In genomic region chrX:152872522-152872921, GRCh38 we compare ENCODE assay signal across 24 cellular contexts. TPM values are rescaled to one million over a fixed set of nuclear protein-coding genes. Genes with fewer than 3 reads are reported as not detected.
DNase-seq lines count a peak whose midpoint lies in the region; ATAC-seq and TF ChIP-seq lines count a peak whose summit lies in the region.
"Had no signal": no experiment of that assay in that cellular context is flagged by ENCODE, and none has a peak within 500 bp of the region (broad histone marks: within the 10 kb centered on the region; RNA-seq: fewer than 3 reads in every experiment).

No MANE protein-coding gene starts in this region.

- no peak overlapping the region for H3K23ac ChIP-seq in neuronal stem cell (ENCODE audit: low read depth, low read length, poor library complexity)

- H3K9me2 ChIP-seq in GM23338 (ENCODE audit: insufficient read depth), result no peaks in the 10 kb centered on the region

- no peak overlapping the region for H2BK5ac ChIP-seq in neuronal stem cell (ENCODE audit: low read length)

- H4K91ac ChIP-seq in neuronal stem cell (ENCODE audit: low read depth, low read length, poor library complexity), result no peak overlapping the region

- no peak overlapping the region for H3K18ac ChIP-seq in neuronal stem cell (ENCODE audit: low read length)

- H3K27ac Mint-ChIP-seq in activated naive CD8-positive, alpha-beta T cell treated with anti-CD3 and anti-CD28 coated beads, Interleukin-2, amount 50 U/mL, for 24 hours, result peak overlapping the region; percentile 46
- H3K27ac Mint-ChIP-seq in activated naive CD8-positive, alpha-beta T cell treated with anti-CD3 and anti-CD28 coated beads for 36 hours, result no peak overlapping the region
- 0 out of 2 replicates have a peak overlapping the region, but pooled peaks have one; percentile 65 for H3K27ac Mint-ChIP-seq in GM23338
- peak overlapping the region; percentile 52 for H3K27ac Mint-ChIP-seq in activated T-helper 17 cell treated with anti-CD3 and anti-CD28 coated beads, Interleukin-2, amount 50 U/mL, for 72 hours

- no CpG with 5 or more reads among the region's 2 CpGs for WGBS in neuronal stem cell (ENCODE audit: extremely low coverage in 2 of 2, insufficient read length in 2 of 2, insufficient replicate concordance in 1 of 2), 2 donors

- H3K27ac ChIP-seq in GM23338 (ENCODE audit: low read depth) (no peak overlapping the region), neuronal stem cell (replicated peaks; ENCODE audit: low read length) (no peak overlapping the region)
- H3K27ac ChIP-seq: BLaER1, HL-60, PC-9, SJCRH30 had no signal

- H3K4ac ChIP-seq in neuronal stem cell (ENCODE audit: low read length), result no peak overlapping the region

- no peak overlapping the region for H3K4me3 Mint-ChIP-seq in activated naive CD8-positive, alpha-beta T cell treated with anti-CD3 and anti-CD28 coated beads, Interleukin-2, amount 50 U/mL, for 24 hours
- no peak overlapping the region for H3K4me3 Mint-ChIP-seq in activated naive CD8-positive, alpha-beta T cell treated with anti-CD3 and anti-CD28 coated beads for 36 hours
- no peak overlapping the region for H3K4me3 Mint-ChIP-seq in GM23338
- H3K4me3 Mint-ChIP-seq in activated T-helper 17 cell treated with anti-CD3 and anti-CD28 coated beads, Interleukin-2, amount 50 U/mL, for 72 hours, result no peak overlapping the region
- H3K4me3 Mint-ChIP-seq: CD4-positive, CD25-positive, alpha-beta regulatory T cell had no signal

- H3K36me3 Mint-ChIP-seq in activated naive CD8-positive, alpha-beta T cell treated with anti-CD3 and anti-CD28 coated beads, Interleukin-2, amount 50 U/mL, for 24 hours (ENCODE audit: low read depth), result peaks cover 7% of the 10 kb centered on the region
- peaks cover 10% of the 10 kb centered on the region for H3K36me3 Mint-ChIP-seq in activated naive CD8-positive, alpha-beta T cell treated with anti-CD3 and anti-CD28 coated beads for 36 hours
- peaks cover 23% of the 10 kb centered on the region for H3K36me3 Mint-ChIP-seq in GM23338 (ENCODE audit: low read depth)
- peaks cover 23% of the 10 kb centered on the region for H3K36me3 Mint-ChIP-seq in activated T-helper 17 cell treated with anti-CD3 and anti-CD28 coated beads, Interleukin-2, amount 50 U/mL, for 72 hours (ENCODE audit: low read depth)
- H3K36me3 Mint-ChIP-seq: CD4-positive, CD25-positive, alpha-beta regulatory T cell had no signal

- H3K36me3 ChIP-seq in GM23338 (ENCODE audit: insufficient read depth) (no peaks in the 10 kb centered on the region), neuronal stem cell (replicated peaks in 1 of 2; ENCODE audit: control insufficient read depth in 2 of 2, insufficient read depth in 2 of 2, low read length in 2 of 2) (peaks cover 16 to 33% of the 10 kb centered on the region in 2 donors)
- H3K36me3 ChIP-seq: SJCRH30 had no signal

- no peaks in the 10 kb centered on the region for H3K79me2 ChIP-seq in GM23338 (replicated peaks; ENCODE audit: insufficient read depth)

- ATAC-seq in activated naive CD8-positive, alpha-beta T cell treated with anti-CD3 and anti-CD28 coated beads, Interleukin-2, amount 50 U/mL, for 24 hours, result no peak
- ATAC-seq in GM23338, result no peak
- ATAC-seq in activated T-helper 17 cell treated with anti-CD3 and anti-CD28 coated beads, Interleukin-2, amount 50 U/mL, for 72 hours (replicated peaks), result no peak
- ATAC-seq in GM21528 (IDR thresholded peaks at IDR 0.05; ENCODE audit: low FRiP score, unreplicated experiment), result no peak
- ATAC-seq: Right ventricle myocardium inferior, SK-N-SH treated with all-trans-retinoic acid at 6 μM for 48 hours had no signal

- H2BK120ac ChIP-seq in neuronal stem cell (ENCODE audit: low read depth, low read length), result no peak overlapping the region

- no peak overlapping the region for H2BK12ac ChIP-seq in neuronal stem cell (ENCODE audit: low read length)

- H2AK5ac ChIP-seq in neuronal stem cell (ENCODE audit: low read depth, low read length), result no peak overlapping the region

- H3K4me2 ChIP-seq in GM23338, result no peak overlapping the region
- peak overlapping the region; percentile 18 for H3K4me2 ChIP-seq in neuronal stem cell (ENCODE audit: insufficient read depth, low read length, poor library complexity, severe bottlenecking)
- H3K4me2 ChIP-seq: PC-9 had no signal

- H3K4me1 ChIP-seq in GM23338 (ENCODE audit: insufficient read depth) (no peaks in the 10 kb centered on the region), neuronal stem cell (ENCODE audit: control insufficient read depth in 2 of 2, insufficient read depth in 1 of 2, low read depth in 1 of 2, low read length in 2 of 2) (peaks cover 0 to 2% of the 10 kb centered on the region in 2 donors)
- H3K4me1 ChIP-seq: SJCRH30 had no signal

- no peaks in the 10 kb centered on the region for H3K9me3 Mint-ChIP-seq in activated naive CD8-positive, alpha-beta T cell treated with anti-CD3 and anti-CD28 coated beads, Interleukin-2, amount 50 U/mL, for 24 hours
- H3K9me3 Mint-ChIP-seq in activated naive CD8-positive, alpha-beta T cell treated with anti-CD3 and anti-CD28 coated beads for 36 hours, result peaks cover 2% of the 10 kb centered on the region
- peaks cover 7% of the 10 kb centered on the region; the same call in 2 of the 3 replicates for H3K9me3 Mint-ChIP-seq in GM23338
- no peaks in the 10 kb centered on the region for H3K9me3 Mint-ChIP-seq in activated T-helper 17 cell treated with anti-CD3 and anti-CD28 coated beads, Interleukin-2, amount 50 U/mL, for 72 hours
- H3K9me3 Mint-ChIP-seq: CD4-positive, CD25-positive, alpha-beta regulatory T cell had no signal

- no peak overlapping the region for H3K4me3 ChIP-seq in GM23338
- H3K4me3 ChIP-seq in neuronal stem cell (ENCODE audit: low read length in 2 of 2), result no peak overlapping the region
- H3K4me3 ChIP-seq: BLaER1, PC-9, SJCRH30 had no signal

- no peak overlapping the region for H2AFZ ChIP-seq in GM23338
- no peak overlapping the region for H2AFZ ChIP-seq in neuronal stem cell (ENCODE audit: low read length)
- H2AFZ ChIP-seq: PC-9 had no signal

- no peaks in the 10 kb centered on the region for H3F3A ChIP-seq in GM23338 (replicated peaks; ENCODE audit: low read depth)

- no peaks in the 10 kb centered on the region for H3K27me3 Mint-ChIP-seq in activated naive CD8-positive, alpha-beta T cell treated with anti-CD3 and anti-CD28 coated beads, Interleukin-2, amount 50 U/mL, for 24 hours
- H3K27me3 Mint-ChIP-seq in activated naive CD8-positive, alpha-beta T cell treated with anti-CD3 and anti-CD28 coated beads for 36 hours, result no peaks in the 10 kb centered on the region
- peaks cover 9% of the 10 kb centered on the region for H3K27me3 Mint-ChIP-seq in GM23338 (ENCODE audit: insufficient read depth, low read depth, poor library complexity)
- no peaks in the 10 kb centered on the region for H3K27me3 Mint-ChIP-seq in activated T-helper 17 cell treated with anti-CD3 and anti-CD28 coated beads, Interleukin-2, amount 50 U/mL, for 72 hours

- H3K4me1 Mint-ChIP-seq in activated naive CD8-positive, alpha-beta T cell treated with anti-CD3 and anti-CD28 coated beads, Interleukin-2, amount 50 U/mL, for 24 hours, result peaks cover 9% of the 10 kb centered on the region
- H3K4me1 Mint-ChIP-seq in activated naive CD8-positive, alpha-beta T cell treated with anti-CD3 and anti-CD28 coated beads for 36 hours, result peaks cover 4% of the 10 kb centered on the region
- H3K4me1 Mint-ChIP-seq in GM23338, result peaks cover 11% of the 10 kb centered on the region
- no peaks in the 10 kb centered on the region for H3K4me1 Mint-ChIP-seq in activated T-helper 17 cell treated with anti-CD3 and anti-CD28 coated beads, Interleukin-2, amount 50 U/mL, for 72 hours

- H3K79me1 ChIP-seq in neuronal stem cell (ENCODE audit: low read depth, low read length), result no peaks in the 10 kb centered on the region

- no peaks in the 10 kb centered on the region for H4K20me1 ChIP-seq in GM23338 (replicated peaks; ENCODE audit: insufficient read depth)

- H3K9me3 ChIP-seq in neuronal stem cell (replicated peaks in 1 of 2; ENCODE audit: control insufficient read depth in 2 of 2, insufficient read depth in 1 of 2, low read depth in 1 of 2, low read length in 2 of 2), result no peaks in the 10 kb centered on the region
- H3K9me3 ChIP-seq: BLaER1, SJCRH30 had no signal

- H3K27me3 ChIP-seq in GM23338 (ENCODE audit: insufficient read depth), result no peaks in the 10 kb centered on the region
- H3K27me3 ChIP-seq in neuronal stem cell (ENCODE audit: control insufficient read depth in 3 of 3, insufficient read depth in 3 of 3, low read depth in 1 of 3, low read length in 3 of 3), result peaks cover 0 to 9% (median 0%) of the 10 kb centered on the region in 3 experiments
- H3K27me3 ChIP-seq: SJCRH30 had no signal

- no peak for DNase-seq in activated naive CD8-positive, alpha-beta T cell treated with anti-CD3 and anti-CD28 coated beads, Interleukin-2, amount 50 U/mL, for 24 hours
- no peak for DNase-seq in activated naive CD8-positive, alpha-beta T cell treated with anti-CD3 and anti-CD28 coated beads for 36 hours
- DNase-seq in GM23338 (ENCODE audit: low spot score) (no peak), neuronal stem cell (ENCODE audit: low spot score) (no peak), cerebellar nuclear complex (lab: John Stamatoyannopoulos, UW) (no peak), amniotic stem cell (lab: John Stamatoyannopoulos, UW) (no peak)
- DNase-seq: CD4-positive, CD25-positive, alpha-beta regulatory T cell; HCEC 1CT; Kasumi-1; MV-4-11; NCI-H1105; NCI-H1436 treated with DMSO at 0.1 percent for 48 hours; NCI-H187 treated with DMSO at 0.1 percent for 48 hours; NCI-H446; NCI-H524 treated with DMSO at 0.1 percent for 48 hours; NCI-H82; PC-9; SJCRH30 had no signal

- H3K14ac ChIP-seq in neuronal stem cell (ENCODE audit: low read length), result no peak overlapping the region

- no peak for TF ChIP-seq CTCF in GM23338 (conservative IDR thresholded peaks at IDR 0.05; ENCODE audit: low read depth in 2 of 2)

- H3K9ac ChIP-seq in neuronal stem cell (ENCODE audit: low read depth, low read length, poor library complexity), result no peak overlapping the region
- H3K9ac ChIP-seq: BLaER1 had no signal

- H4K8ac ChIP-seq in neuronal stem cell (ENCODE audit: low read depth, low read length), result no peak overlapping the region

- no peak overlapping the region for H2BK15ac ChIP-seq in neuronal stem cell (ENCODE audit: low read length)

RNA-seq across cellular contexts. Expression of gene ZNF185, which starts 25.3 kb away (rescaled TPM):
- total RNA-seq in activated naive CD8-positive, alpha-beta T cell treated with anti-CD3 and anti-CD28 coated beads for 36 hours, result 1 to 10 TPM; 1.3 to 1.5 TPM
- total RNA-seq in GM23338 (2014; rRNA removed; shearing (Covaris generic)), result 5.9 and 7.8 TPM in 2 replicates
- 2.7 and 2.9 TPM in 2 replicates for polyA plus RNA-seq in GM23338 (2016; fragmentation: Nextera tagmentation; extraction: Ambion mirVana)
- 1 to 10 TPM; 2.3 TPM for total RNA-seq in activated T-helper 17 cell treated with anti-CD3 and anti-CD28 coated beads, Interleukin-2, amount 50 U/mL, for 72 hours
- 13.2 TPM for polyA plus RNA-seq in neuronal stem cell (2013, experiment 1 of 2)
- polyA plus RNA-seq in neuronal stem cell (2013, experiment 2 of 2), result 13.2 TPM

RNA-seq across cellular contexts. Expression of gene NSDHL, which starts 41.7 kb away (rescaled TPM):
- 10 to 100 TPM; 21.3 to 21.6 TPM for total RNA-seq in activated naive CD8-positive, alpha-beta T cell treated with anti-CD3 and anti-CD28 coated beads for 36 hours
- total RNA-seq in GM23338 (2014; rRNA removed; shearing (Covaris generic)), result 32.0 and 34.3 TPM in 2 replicates
- 28.2 and 32.4 TPM in 2 replicates for polyA plus RNA-seq in GM23338 (2016; fragmentation: Nextera tagmentation; extraction: Ambion mirVana)
- total RNA-seq in activated T-helper 17 cell treated with anti-CD3 and anti-CD28 coated beads, Interleukin-2, amount 50 U/mL, for 72 hours, result 10 to 100 TPM; 12.2 to 20.2 TPM
- polyA plus RNA-seq in neuronal stem cell (2013, experiment 1 of 2), result 26.5 TPM
- 26.5 TPM for polyA plus RNA-seq in neuronal stem cell (2013, experiment 2 of 2)

RNA-seq across cellular contexts. Expression of gene CETN2, which starts 42.0 kb away (rescaled TPM):
- 10 to 100 TPM; 10.2 to 11.0 TPM for total RNA-seq in activated naive CD8-positive, alpha-beta T cell treated with anti-CD3 and anti-CD28 coated beads for 36 hours
- total RNA-seq in GM23338 (2014; rRNA removed; shearing (Covaris generic)), result 20.4 and 23.9 TPM in 2 replicates
- 53.4 and 53.7 TPM in 2 replicates for polyA plus RNA-seq in GM23338 (2016; fragmentation: Nextera tagmentation; extraction: Ambion mirVana)
- total RNA-seq in activated T-helper 17 cell treated with anti-CD3 and anti-CD28 coated beads, Interleukin-2, amount 50 U/mL, for 72 hours, result 1 to 10 TPM; 5.2 to 7.0 TPM
- polyA plus RNA-seq in neuronal stem cell (2013, experiment 1 of 2), result 101 TPM
- polyA plus RNA-seq in neuronal stem cell (2013, experiment 2 of 2), result 100 TPM
